ENCODE assay signal across 17 cellular contexts in genomic region chr18:22186484-22186971, GRCh38. TPM values are rescaled to one million over a fixed set of nuclear protein-coding genes. Genes with fewer than 3 reads are reported as not detected.
DNase-seq lines count a peak whose midpoint lies in the region; ATAC-seq and TF ChIP-seq lines count a peak whose summit lies in the region.
"Had no signal": no experiment of that assay in that cellular context is flagged by ENCODE, and none has a peak within 500 bp of the region (broad histone marks: within the 10 kb centered on the region; RNA-seq: fewer than 3 reads in every experiment).

No MANE protein-coding gene starts in this region.

- H3K27me3 Mint-ChIP-seq in Calu3 (ENCODE audit: unreplicated experiment): no peaks in the 10 kb centered on the region

- BruUV-seq in Calu3 (replicated peaks; lab: Mats Ljungman, UMichigan): no TSS peak

- H3K4me3 Mint-ChIP-seq in Calu3 (ENCODE audit: low read depth, unreplicated experiment): peak overlapping the region; percentile 58
- H3K4me3 Mint-ChIP-seq: activated B cell treated with CpG ODN at 0.5 μM for 24 hours, neural crest cell had no signal

- H3K4me3 ChIP-seq in ascending aorta (peak overlapping the region in 1 of 2 donors; percentile 39), retinal pigment epithelial cell (ENCODE audit: low read length) (no peak overlapping the region)

- H3K9me3 ChIP-seq in ascending aorta: no peaks in the 10 kb centered on the region

- peaks cover 92% of the 10 kb centered on the region for H3K36me3 Mint-ChIP-seq in Calu3 (ENCODE audit: insufficient read depth, unreplicated experiment)

- no peaks in the 10 kb centered on the region for H3K9me3 Mint-ChIP-seq in Calu3 (ENCODE audit: low read depth, unreplicated experiment)
- H3K9me3 Mint-ChIP-seq: activated B cell treated with CpG ODN at 0.5 μM for 24 hours, neural crest cell, type B pancreatic cell had no signal

- TF ChIP-seq CTCF in Calu3 (IDR thresholded peaks at IDR 0.05; ENCODE audit: unreplicated experiment) (no peak), ascending aorta (IDR thresholded peaks at IDR 0.05) (no peak), retinal pigment epithelial cell (conservative IDR thresholded peaks at IDR 0.05; ENCODE audit: low read depth, low read length) (no peak)

- H3K27ac ChIP-seq in ascending aorta: peak overlapping the region; percentile 89 to 97

- DNase-seq in Calu3 (no peak), ascending aorta (ENCODE audit: low spot score in 2 of 2) (peak in 1 of 2 donors; percentile 66), left ventricle myocardium superior (no peak), retinal pigment epithelial cell (ENCODE audit: low read depth) (peak; percentile 92), AML-193 (lab: John Stamatoyannopoulos, UW) (no peak), HT-29 (ENCODE audit: low spot score) (no peak), SIG-M5 (lab: John Stamatoyannopoulos, UW) (no peak), HuH-7 (ENCODE audit: low spot score) (no peak)
- DNase-seq: activated B cell treated with CpG ODN at 0.5 μM for 24 hours; activated effector memory CD4-positive, alpha-beta T cell treated with anti-CD3 and anti-CD28 coated beads, Interleukin-2, amount 50 U/mL, for 16 hours; stimulated activated CD4-positive, alpha-beta T cell treated with anti-CD3 and anti-CD28 coated beads, Interleukin-4, amount 100 ng/mL, for 1 hour; stimulated activated CD8-positive, alpha-beta memory T cell treated with anti-CD3 and anti-CD28 coated beads, Interleukin-4, amount 100 ng/mL, for 48 hours; T-helper 1 cell had no signal

- H3K4me1 ChIP-seq in ascending aorta: peaks cover 25 to 82% of the 10 kb centered on the region in 2 donors

- intact Hi-C loops in Calu3 (cut with micrococcal nuclease; ENCODE audit: unreplicated experiment) (loop anchor here (10.0 kb wide), 2 partner anchors 248 to 528 kb away; no protein-coding TSS in a partner anchor), ascending aorta (cut with DNase I) (loop anchor here (10.0 kb wide), 1 partner anchor 732 kb away; no protein-coding TSS in a partner anchor), left ventricle myocardium superior (cut with micrococcal nuclease) (loop anchor here (10.0 kb wide), 1 partner anchor 378 kb away; no protein-coding TSS in a partner anchor)

- CTCF ChIA-PET in Calu3 (lab: Charles Lee): interaction anchor here (1.2 to 3.5 kb wide), 5 partner anchors 8 to 242 kb away, joined by 3 to 21 read pairs (median 5); no protein-coding TSS in a partner anchor

- peak; percentile 10 for ATAC-seq in left ventricle myocardium superior
- ATAC-seq: HCT116, sciatic nerve had no signal

- peaks cover 4 to 13% of the 10 kb centered on the region in 2 donors for H3K36me3 ChIP-seq in ascending aorta

- peak overlapping the region; percentile 93 for H3K27ac Mint-ChIP-seq in Calu3 (ENCODE audit: unreplicated experiment)
- H3K27ac Mint-ChIP-seq: activated B cell treated with CpG ODN at 0.5 μM for 24 hours had no signal

- no peaks in the 10 kb centered on the region for H3K27me3 ChIP-seq in ascending aorta

- peaks cover 69% of the 10 kb centered on the region for H3K4me1 Mint-ChIP-seq in Calu3 (ENCODE audit: low read depth, unreplicated experiment)
- H3K4me1 Mint-ChIP-seq: neural crest cell had no signal

RNA-seq across cellular contexts. Expression of gene GATA6, which starts 17.1 kb away (rescaled TPM):
- total RNA-seq in Calu3 (2022): 54.6 and 58.4 TPM in 2 replicates
- 89.3 TPM for total RNA-seq in ascending aorta
- 62.3 TPM for total RNA-seq in left ventricle myocardium superior
- 66.5 and 73.8 TPM in 2 replicates for total RNA-seq in HT-29 (2014; rRNA removed; shearing (Covaris generic))
- total RNA-seq: activated B cell treated with CpG ODN at 0.5 μM for 24 hours, neural crest cell had no signal
